Comparison of ENCODE assay signal across 14 cellular contexts in genomic region chr1:208103821-208104513, GRCh38.
DNase-seq lines count a peak whose midpoint lies in the region; ATAC-seq and TF ChIP-seq lines count a peak whose summit lies in the region.
"Had no signal": no experiment of that assay in that cellular context is flagged by ENCODE, and none has a peak within 500 bp of the region (broad histone marks: within the 10 kb centered on the region; RNA-seq: fewer than 3 reads in every experiment).

No MANE protein-coding gene starts in this region.

- CTCF ChIA-PET in SK-N-SH (lab: Yijun Ruan, JAX), result interaction anchor here (1.1 to 3.6 kb wide), 10 partner anchors 11 to 148 kb away, joined by 3 to 22 read pairs (median 4); partner anchors contain the start of gene PLXNA2

- H3K36me3 Mint-ChIP-seq in neural progenitor cell (peaks cover 4% of the 10 kb centered on the region), type B pancreatic cell (peaks cover 20% of the 10 kb centered on the region)
- H3K36me3 Mint-ChIP-seq: CD14-positive monocyte; CD4-positive, alpha-beta memory T cell had no signal

- POLR2A ChIA-PET in SK-N-SH (lab: Yijun Ruan, JAX), result no interaction called here

- H3K36me3 ChIP-seq in SK-N-SH (replicated peaks in 1 of 2; ENCODE audit: control insufficient read depth in 1 of 2, insufficient read depth in 2 of 2, low read length in 1 of 2), result peaks cover 5 to 7% of the 10 kb centered on the region in 2 experiments
- H3K36me3 ChIP-seq in WERI-Rb-1, result peaks cover 5% of the 10 kb centered on the region
- H3K36me3 ChIP-seq in neural progenitor cell, result no peaks in the 10 kb centered on the region
- H3K36me3 ChIP-seq: BLaER1 had no signal

- peaks cover 5% of the 10 kb centered on the region for H3K27me3 Mint-ChIP-seq in neural progenitor cell (ENCODE audit: insufficient read depth, low read depth)
- no peaks in the 10 kb centered on the region for H3K27me3 Mint-ChIP-seq in type B pancreatic cell

- H3K27ac ChIP-seq in SK-N-SH (ENCODE audit: low read depth in 2 of 2, low read length in 1 of 2), result peak overlapping the region; percentile 19 to 29; a peak in 2 of 4 replicates
- no peak overlapping the region for H3K27ac ChIP-seq in WERI-Rb-1
- no peak overlapping the region for H3K27ac ChIP-seq in neural progenitor cell
- H3K27ac ChIP-seq: BLaER1 had no signal

- no peak overlapping the region for H2AFZ ChIP-seq in SK-N-SH (ENCODE audit: low read depth)
- no peak overlapping the region for H2AFZ ChIP-seq in neural progenitor cell (replicated peaks)

- no peak for TF ChIP-seq CTCF in SK-N-SH (IDR thresholded peaks at IDR 0.05)
- TF ChIP-seq CTCF in WERI-Rb-1 (IDR thresholded peaks at IDR 0.05; ENCODE audit: low read depth, low read length), result no peak
- no peak for TF ChIP-seq CTCF in neural progenitor cell (IDR thresholded peaks at IDR 0.05)
- no peak for TF ChIP-seq CTCF in type B pancreatic cell (conservative IDR thresholded peaks at IDR 0.05)

- H3K27me3 ChIP-seq in SK-N-SH (ENCODE audit: insufficient read depth) (no peaks in the 10 kb centered on the region), WERI-Rb-1 (ENCODE audit: insufficient read depth, low read depth, severe bottlenecking) (no peaks in the 10 kb centered on the region), neural progenitor cell (no peaks in the 10 kb centered on the region)

- H3K4me3 ChIP-seq in SK-N-SH (ENCODE audit: low read depth in 2 of 2, low read length in 1 of 2) (no peak overlapping the region), WERI-Rb-1 (ENCODE audit: low read depth, low read length) (no peak overlapping the region), neural progenitor cell (no peak overlapping the region)
- H3K4me3 ChIP-seq: BLaER1 had no signal

- no peaks in the 10 kb centered on the region for H3K9me3 Mint-ChIP-seq in neural progenitor cell
- H3K9me3 Mint-ChIP-seq in type B pancreatic cell, result no peaks in the 10 kb centered on the region
- H3K9me3 Mint-ChIP-seq: CD14-positive monocyte; CD4-positive, alpha-beta memory T cell; H9 had no signal

- H3K27ac Mint-ChIP-seq in neural progenitor cell, result peak overlapping the region; percentile 18
- H3K27ac Mint-ChIP-seq in type B pancreatic cell, result peak overlapping the region; percentile 7
- H3K27ac Mint-ChIP-seq: CD14-positive monocyte; CD4-positive, alpha-beta memory T cell had no signal

- H3K4me1 Mint-ChIP-seq in neural progenitor cell, result peaks cover 89% of the 10 kb centered on the region
- H3K4me1 Mint-ChIP-seq in type B pancreatic cell (ENCODE audit: unreplicated experiment), result peaks cover 57% of the 10 kb centered on the region
- H3K4me1 Mint-ChIP-seq: CD14-positive monocyte; CD4-positive, alpha-beta memory T cell had no signal

- H3K4me2 ChIP-seq in SK-N-SH, result no peak overlapping the region
- H3K4me2 ChIP-seq in neural progenitor cell, result no peak overlapping the region
- H3K4me2 ChIP-seq: BLaER1 had no signal

- H3K79me2 ChIP-seq in SK-N-SH (ENCODE audit: insufficient read depth), result peaks cover 22% of the 10 kb centered on the region; the same call in 1 of the 2 replicates
- H3K79me2 ChIP-seq in neural progenitor cell (ENCODE audit: low read depth), result no peaks in the 10 kb centered on the region

- H3K9ac ChIP-seq in SK-N-SH (no peak overlapping the region), neural progenitor cell (no peak overlapping the region)
- H3K9ac ChIP-seq: BLaER1 had no signal

- H3F3A ChIP-seq in SK-N-SH (replicated peaks; ENCODE audit: insufficient read depth) (peaks cover 10% of the 10 kb centered on the region), neural progenitor cell (ENCODE audit: low read depth) (no peaks in the 10 kb centered on the region)

- no peaks in the 10 kb centered on the region for H3K9me2 ChIP-seq in SK-N-SH

- DNase-seq in SK-N-SH (no peak), WERI-Rb-1 (peak; percentile 14), neural progenitor cell (ENCODE audit: low spot score) (no peak), type B pancreatic cell (ENCODE audit: extremely low spot score, unreplicated experiment) (no peak), NCI-H774 (lab: John Stamatoyannopoulos, UW) (no peak), NCI-H526 (lab: John Stamatoyannopoulos, UW) (no peak)
- DNase-seq: 8988T; CD4-positive, alpha-beta memory T cell; DMS79 treated with DMSO at 0.1 percent for 48 hours; GF-D8; H9 had no signal

- H3K9me3 ChIP-seq in SK-N-SH (no peaks in the 10 kb centered on the region), WERI-Rb-1 (ENCODE audit: severe bottlenecking) (no peaks in the 10 kb centered on the region), neural progenitor cell (ENCODE audit: low read depth) (no peaks in the 10 kb centered on the region)
- H3K9me3 ChIP-seq: BLaER1 had no signal

- TF ChIP-seq RAD21 in SK-N-SH (IDR thresholded peaks at IDR 0.05; ENCODE audit: low read length), result no peak

- H3K4me1 ChIP-seq in SK-N-SH (ENCODE audit: control insufficient read depth in 1 of 2, insufficient read depth in 2 of 2, low read depth in 1 of 2, low read length in 1 of 2), result peaks cover 15 to 46% of the 10 kb centered on the region in 2 experiments
- H3K4me1 ChIP-seq in neural progenitor cell, result peaks cover 45% of the 10 kb centered on the region
- H3K4me1 ChIP-seq: BLaER1 had no signal

- WGBS in SK-N-SH (ENCODE audit: low lambda C conversion rate), result 73% methylated on average over 6 of the region's 7 CpGs

- H4K20me1 ChIP-seq in SK-N-SH (ENCODE audit: insufficient read depth) (no peaks in the 10 kb centered on the region), neural progenitor cell (ENCODE audit: low read depth) (no peaks in the 10 kb centered on the region)
- H4K20me1 ChIP-seq: BLaER1 had no signal

- H3K4me3 Mint-ChIP-seq in neural progenitor cell, result peak overlapping the region; percentile 16
- peak overlapping the region; percentile 26 for H3K4me3 Mint-ChIP-seq in type B pancreatic cell
- H3K4me3 Mint-ChIP-seq: CD14-positive monocyte; CD4-positive, alpha-beta memory T cell; H9 had no signal

- ATAC-seq in SK-N-SH treated with all-trans-retinoic acid at 6 μM for 48 hours, result no peak

- no peak for TF ChIP-seq EP300 in SK-N-SH (IDR thresholded peaks at IDR 0.05; ENCODE audit: borderline replicate concordance in 1 of 2, low read depth in 1 of 2, low read length in 1 of 2)

TF ChIP-seq in SK-N-SH, 30 proteins besides CTCF, POLR2A, EP300 and RAD21:
- TF ChIP-seq FOXJ3 (CRISPR knock-in tag; IDR thresholded peaks at IDR 0.05) (no peak), FOXM1 (IDR thresholded peaks at IDR 0.05; ENCODE audit: low read depth) (no peak), POLR2AphosphoS5 (IDR thresholded peaks at IDR 0.05; ENCODE audit: low read depth, low read length) (no peak)

TF ChIP-seq in SK-N-SH treated with all-trans-retinoic acid at 6 μM for 48 hours, 23 proteins besides CTCF, POLR2A, EP300 and RAD21:
- TF ChIP-seq, protein P1, sequence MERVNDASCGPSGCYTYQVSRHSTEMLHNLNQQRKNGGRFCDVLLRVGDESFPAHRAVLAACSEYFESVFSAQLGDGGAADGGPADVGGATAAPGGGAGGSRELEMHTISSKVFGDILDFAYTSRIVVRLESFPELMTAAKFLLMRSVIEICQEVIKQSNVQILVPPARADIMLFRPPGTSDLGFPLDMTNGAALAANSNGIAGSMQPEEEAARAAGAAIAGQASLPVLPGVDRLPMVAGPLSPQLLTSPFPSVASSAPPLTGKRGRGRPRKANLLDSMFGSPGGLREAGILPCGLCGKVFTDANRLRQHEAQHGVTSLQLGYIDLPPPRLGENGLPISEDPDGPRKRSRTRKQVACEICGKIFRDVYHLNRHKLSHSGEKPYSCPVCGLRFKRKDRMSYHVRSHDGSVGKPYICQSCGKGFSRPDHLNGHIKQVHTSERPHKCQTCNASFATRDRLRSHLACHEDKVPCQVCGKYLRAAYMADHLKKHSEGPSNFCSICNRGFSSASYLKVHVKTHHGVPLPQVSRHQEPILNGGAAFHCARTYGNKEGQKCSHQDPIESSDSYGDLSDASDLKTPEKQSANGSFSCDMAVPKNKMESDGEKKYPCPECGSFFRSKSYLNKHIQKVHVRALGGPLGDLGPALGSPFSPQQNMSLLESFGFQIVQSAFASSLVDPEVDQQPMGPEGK (CRISPR knock-in tag; IDR thresholded peaks at IDR 0.05; ENCODE audit: borderline replicate concordance), result no peak
- TF ChIP-seq GLIS3 (CRISPR knock-in tag; IDR thresholded peaks at IDR 0.05) (no peak), ZC3H10 (CRISPR knock-in tag; IDR thresholded peaks at IDR 0.05) (no peak), BACH2 (CRISPR knock-in tag; IDR thresholded peaks at IDR 0.05; ENCODE audit: borderline replicate concordance) (no peak), RARB (CRISPR knock-in tag; IDR thresholded peaks at IDR 0.05) (no peak), ISL1 (CRISPR knock-in tag; IDR thresholded peaks at IDR 0.05) (no peak), TCF4 (CRISPR knock-in tag; IDR thresholded peaks at IDR 0.05; ENCODE audit: borderline replicate concordance) (no peak), SNAI2 (CRISPR knock-in tag; IDR thresholded peaks at IDR 0.05) (no peak), CSDC2 (CRISPR knock-in tag; IDR thresholded peaks at IDR 0.05) (no peak), ZNF8 (CRISPR knock-in tag; IDR thresholded peaks at IDR 0.05) (no peak), ZFP30 (CRISPR knock-in tag; IDR thresholded peaks at IDR 0.05) (no peak), ESRRG (CRISPR knock-in tag; IDR thresholded peaks at IDR 0.05) (no peak), OSR1 (CRISPR knock-in tag; IDR thresholded peaks at IDR 0.05) (no peak)
- TF ChIP-seq, protein P2, sequence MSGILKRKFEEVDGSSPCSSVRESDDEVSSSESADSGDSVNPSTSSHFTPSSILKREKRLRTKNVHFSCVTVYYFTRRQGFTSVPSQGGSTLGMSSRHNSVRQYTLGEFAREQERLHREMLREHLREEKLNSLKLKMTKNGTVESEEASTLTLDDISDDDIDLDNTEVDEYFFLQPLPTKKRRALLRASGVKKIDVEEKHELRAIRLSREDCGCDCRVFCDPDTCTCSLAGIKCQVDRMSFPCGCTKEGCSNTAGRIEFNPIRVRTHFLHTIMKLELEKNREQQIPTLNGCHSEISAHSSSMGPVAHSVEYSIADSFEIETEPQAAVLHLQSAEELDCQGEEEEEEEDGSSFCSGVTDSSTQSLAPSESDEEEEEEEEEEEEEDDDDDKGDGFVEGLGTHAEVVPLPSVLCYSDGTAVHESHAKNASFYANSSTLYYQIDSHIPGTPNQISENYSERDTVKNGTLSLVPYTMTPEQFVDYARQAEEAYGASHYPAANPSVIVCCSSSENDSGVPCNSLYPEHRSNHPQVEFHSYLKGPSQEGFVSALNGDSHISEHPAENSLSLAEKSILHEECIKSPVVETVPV (CRISPR knock-in tag; IDR thresholded peaks at IDR 0.05), result no peak

Comparison
In these comparisons a context has a peak if more than half of its experiments do, and no peak if none do; other contexts are left out.
1. H3K27ac ChIP-seq: peak in SK-N-SH (2 of 2); none in WERI-Rb-1 (single experiment) and neural progenitor cell (single experiment).